In genomic region chr14:67519406-67519805, GRCh38 we compare ENCODE assay signal across 8 cellular contexts.
"Had no signal": no experiment of that assay in that cellular context is flagged by ENCODE, and none has a peak within 500 bp of the region (broad histone marks: within the 10 kb centered on the region; RNA-seq: fewer than 3 reads in every experiment).

No MANE protein-coding gene starts in this region.

- H3K4me3 ChIP-seq: GM12878 had no signal

- FAIRE-seq: G401.6, GM12878, GM12891, GM12892, GM18507, GM19239 had no signal

- ATAC-seq: GM12878 had no signal

- DNase-seq: GDM1, GF-D8 had no signal
